21 cellular contexts compared by ENCODE assay signal in genomic region chr10:69415049-69415448, GRCh38. TPM values are rescaled to one million over a fixed set of nuclear protein-coding genes. Genes with fewer than 3 reads are reported as not detected.
"Had no signal": no experiment of that assay in that cellular context is flagged by ENCODE, and none has a peak within 500 bp of the region (broad histone marks: within the 10 kb centered on the region; RNA-seq: fewer than 3 reads in every experiment).

No MANE protein-coding gene starts in this region.

- H3K27ac ChIP-seq: thyroid gland had no signal

- H3K4me3 ChIP-seq: heart left ventricle, thyroid gland had no signal

- H3K9me3 ChIP-seq: heart left ventricle, thyroid gland had no signal

- H3K36me3 ChIP-seq: heart left ventricle, thyroid gland had no signal

- H3K27me3 ChIP-seq: heart left ventricle, thyroid gland had no signal

- ATAC-seq: activated CD4-positive, alpha-beta T cell treated with anti-CD3 and anti-CD28 coated beads for 36 hours; heart left ventricle; left cardiac atrium had no signal

- DNase-seq: activated B cell treated with CpG ODN at 0.5 μM for 24 hours; activated CD4-positive, alpha-beta T cell treated with anti-CD3 and anti-CD28 coated beads for 36 hours; activated CD4-positive, alpha-beta T cell treated with anti-CD3 and anti-CD28 coated beads, Interleukin-2, amount 50 U/mL, for 4 hours; activated CD8-positive, alpha-beta memory T cell treated with anti-CD3 and anti-CD28 coated beads for 24 hours; activated CD8-positive, alpha-beta memory T cell treated with anti-CD3 and anti-CD28 coated beads, Interleukin-2, amount 50 U/mL, for 4 hours; activated naive CD4-positive, alpha-beta T cell; activated T-cell treated with anti-CD3 and anti-CD28 coated beads, Interleukin-2, amount 50 U/mL, for 24 hours; central memory CD4-positive, alpha-beta T cell; effector memory CD4-positive, alpha-beta T cell; islet precursor cell; left cardiac atrium; retina; stimulated activated CD4-positive, alpha-beta T cell treated with anti-CD3 and anti-CD28 coated beads, Interleukin-4, amount 100 ng/mL, for 24 hours; stimulated activated naive CD4-positive, alpha-beta T cell treated with Interleukin-2 at 50 U/mL for 16 hours; substantia nigra; thyroid gland had no signal

RNA-seq across cellular contexts. Expression of gene TACR2, which starts 1.7 kb away (rescaled TPM):
- total RNA-seq: activated B cell treated with CpG ODN at 0.5 μM for 24 hours; activated CD4-positive, alpha-beta T cell treated with anti-CD3 and anti-CD28 coated beads for 36 hours; activated T-helper 2 cell treated with anti-CD3 and anti-CD28 coated beads, Interferon-gamma antibody, Interleukin-2, Interleukin-4, amounts not matched to agents 10 μg/mL and 5 μg/mL and 100 μg/mL, durations not matched to agents 14 hours and 24 hours and 36 hours; astrocyte; endothelial cell of umbilical vein; neural crest cell; thyroid gland had no signal
